ENCODE assay signal across 8 cellular contexts in the genomic region with DNA sequence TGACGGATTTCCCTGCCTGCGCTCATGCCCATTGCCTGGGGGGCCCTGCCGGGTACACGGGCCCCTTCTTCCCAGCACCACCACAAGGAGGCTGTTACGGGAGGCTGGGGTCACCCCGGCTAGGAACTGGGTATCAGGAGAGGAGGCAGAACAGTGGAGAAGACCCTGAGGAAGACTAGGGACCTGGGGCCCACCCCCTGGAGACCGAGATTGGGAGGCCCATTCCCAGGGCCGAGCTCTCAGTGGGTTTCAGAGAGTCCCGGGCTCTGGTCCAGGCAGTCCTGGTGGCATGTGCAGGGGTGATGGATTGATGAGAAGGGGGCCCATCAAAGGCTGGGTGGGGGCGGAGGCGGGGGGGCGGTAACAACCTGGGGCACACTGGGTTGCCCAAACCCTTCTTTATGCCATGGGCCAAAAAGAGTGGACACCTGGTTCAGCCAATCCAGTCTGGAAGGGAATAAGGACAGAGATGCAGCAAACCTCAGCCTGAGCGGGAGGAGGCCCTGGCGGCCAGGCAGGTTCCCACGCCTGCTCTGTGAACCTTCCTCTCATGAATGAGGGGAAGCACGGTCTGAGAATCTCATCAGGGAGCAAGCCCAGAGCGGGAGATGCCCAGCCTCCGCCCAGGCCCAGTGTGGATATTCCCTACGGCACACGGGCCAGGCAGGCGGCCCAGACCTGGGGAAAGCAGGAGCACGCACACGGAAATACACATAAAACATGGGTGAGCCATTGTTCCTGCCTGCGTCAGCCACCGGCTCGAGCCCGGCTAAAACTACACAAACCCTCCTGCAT. TPM values are rescaled to one million over a fixed set of nuclear protein-coding genes. Genes with fewer than 3 reads are reported as not detected.
A peak's percentile ranks its signal among the peaks of the same experiment; 100 is the strongest.
DNase-seq lines count a peak whose midpoint lies in the region; ATAC-seq and TF ChIP-seq lines count a peak whose summit lies in the region.

No MANE protein-coding gene starts in this region.

- H3K4me3 ChIP-seq in HAP-1 (peak overlapping the region; percentile 48), iPS DF 6.9 (ENCODE audit: low read length) (peak overlapping the region; percentile 70), skeletal muscle tissue (ENCODE audit: low read length in 3 of 3) (peak overlapping the region in 2 of 3 donors; percentile 68 to 75)

- no peaks in the 10 kb centered on the region for H3K36me3 ChIP-seq in HAP-1 (replicated peaks)
- no peaks in the 10 kb centered on the region for H3K36me3 ChIP-seq in iPS DF 6.9 (ENCODE audit: control insufficient read depth, insufficient read depth, low read length)
- no peaks in the 10 kb centered on the region for H3K36me3 ChIP-seq in skeletal muscle tissue (ENCODE audit: control insufficient read depth in 3 of 3, insufficient read depth in 3 of 3, low read length in 3 of 3)

- no peak overlapping the region for H3K27ac ChIP-seq in iPS DF 6.9 (ENCODE audit: low read length)
- peak overlapping the region; percentile 78 for H3K27ac ChIP-seq in skeletal muscle tissue (ENCODE audit: low read depth, low read length)

- H3K9me3 ChIP-seq in HAP-1 (no peaks in the 10 kb centered on the region), iPS DF 6.9 (ENCODE audit: control insufficient read depth, insufficient read depth, low read length) (no peaks in the 10 kb centered on the region), skeletal muscle tissue (ENCODE audit: control insufficient read depth in 3 of 3, low read length in 3 of 3) (no peaks in the 10 kb centered on the region)

- POLR2A ChIA-PET in activated CD8-positive, alpha-beta T cell treated with anti-CD3 and anti-CD28 coated beads for 36 hours (lab: Charles Lee): no interaction called here

- peaks cover 27% of the 10 kb centered on the region for H3K27me3 Mint-ChIP-seq in activated CD8-positive, alpha-beta T cell treated with anti-CD3 and anti-CD28 coated beads for 36 hours

- no peaks in the 10 kb centered on the region for H3K27me3 ChIP-seq in HAP-1 (ENCODE audit: low read depth)
- H3K27me3 ChIP-seq in iPS DF 6.9 (ENCODE audit: control insufficient read depth, insufficient read depth, low read length): peaks cover 2% of the 10 kb centered on the region; the same call in 1 of the 2 replicates
- no peaks in the 10 kb centered on the region for H3K27me3 ChIP-seq in skeletal muscle tissue (ENCODE audit: control insufficient read depth in 3 of 3, insufficient read depth in 3 of 3, low read length in 3 of 3)

- DNase-seq in HAP-1 (ENCODE audit: low spot score in 2 of 2) (no peak), iPS DF 6.9 (ENCODE audit: low read depth, low spot score) (no peak), hypothalamus (lab: John Stamatoyannopoulos, UW) (no peak), GM03348 (ENCODE audit: low spot score) (no peak), NCI-H226 (no peak)
- no peak for DNase-seq in activated CD8-positive, alpha-beta T cell treated with anti-CD3 and anti-CD28 coated beads for 36 hours

- WGBS in iPS DF 6.9 (ENCODE audit: insufficient coverage, insufficient read length): no CpG with 5 or more reads among the region's 27 CpGs

- no peak for ATAC-seq in activated CD8-positive, alpha-beta T cell treated with anti-CD3 and anti-CD28 coated beads for 36 hours
- no peak for ATAC-seq in HG03159 (IDR thresholded peaks at IDR 0.05; ENCODE audit: unreplicated experiment)

- H3K9me3 Mint-ChIP-seq in activated CD8-positive, alpha-beta T cell treated with anti-CD3 and anti-CD28 coated beads for 36 hours: no peaks in the 10 kb centered on the region

- peak overlapping the region; percentile 60 for H3K4me3 Mint-ChIP-seq in activated CD8-positive, alpha-beta T cell treated with anti-CD3 and anti-CD28 coated beads for 36 hours

- in situ Hi-C loops in HAP-1 (cut with MboI; ENCODE audit: low sequenced_read_pairs): no loop called here

- no peak overlapping the region for H3K27ac Mint-ChIP-seq in activated CD8-positive, alpha-beta T cell treated with anti-CD3 and anti-CD28 coated beads for 36 hours

- H3K4me1 Mint-ChIP-seq in activated CD8-positive, alpha-beta T cell treated with anti-CD3 and anti-CD28 coated beads for 36 hours (ENCODE audit: low read depth): peaks cover 10% of the 10 kb centered on the region

- H3K9ac ChIP-seq in skeletal muscle tissue (ENCODE audit: low read depth in 1 of 3, low read length in 3 of 3): peak overlapping the region; percentile 72 to 86 (median 77)

- peaks cover 15% of the 10 kb centered on the region for H3K4me1 ChIP-seq in HAP-1
- H3K4me1 ChIP-seq in iPS DF 6.9 (ENCODE audit: control insufficient read depth, insufficient read depth, low read length): peaks cover 4% of the 10 kb centered on the region
- H3K4me1 ChIP-seq in skeletal muscle tissue (ENCODE audit: control insufficient read depth in 3 of 3, insufficient read depth in 3 of 3, low read length in 3 of 3): peaks cover 35 to 38% (median 37%) of the 10 kb centered on the region in 3 donors

- no peaks in the 10 kb centered on the region for H3K36me3 Mint-ChIP-seq in activated CD8-positive, alpha-beta T cell treated with anti-CD3 and anti-CD28 coated beads for 36 hours (ENCODE audit: low read depth)

- intact Hi-C loops in activated CD8-positive, alpha-beta T cell treated with anti-CD3 and anti-CD28 coated beads for 36 hours (cut with micrococcal nuclease): no loop called here

- CTCF ChIA-PET in activated CD8-positive, alpha-beta T cell treated with anti-CD3 and anti-CD28 coated beads for 36 hours (lab: Charles Lee): interaction anchor here (1.0 to 8.8 kb wide), 5 partner anchors 11 to 166 kb away, joined by 3 to 65 read pairs (median 4); no protein-coding TSS in a partner anchor

- no peak for TF ChIP-seq CTCF in activated CD8-positive, alpha-beta T cell treated with anti-CD3 and anti-CD28 coated beads for 36 hours (IDR thresholded peaks at IDR 0.05)

RNA-seq across cellular contexts. Expression of gene P4HA2, which starts 0.8 kb away (rescaled TPM):
- 10 to 100 TPM; 17.3 to 18.6 TPM for total RNA-seq in activated CD8-positive, alpha-beta T cell treated with anti-CD3 and anti-CD28 coated beads for 36 hours
- 50.6 TPM for total RNA-seq in skeletal muscle tissue

RNA-seq across cellular contexts. Expression of gene PDLIM4, which starts 29.1 kb away (rescaled TPM):
- total RNA-seq in activated CD8-positive, alpha-beta T cell treated with anti-CD3 and anti-CD28 coated beads for 36 hours: not detected
- 19.8 TPM for total RNA-seq in skeletal muscle tissue

Comparison
In these comparisons a context has a peak if more than half of its experiments do, and no peak if none do; other contexts are left out.
1. RNA of gene PDLIM4, which starts 29.1 kb away (total RNA-seq): 19.8 TPM in skeletal muscle tissue (single experiment); not detected in activated CD8-positive, alpha-beta T cell treated with anti-CD3 and anti-CD28 coated beads for 36 hours; every median in the first group is over 10 times any median in the second.
2. Peak in every context shown above with its lines, with median percentiles within 50 percentile points of each other: H3K4me3 ChIP-seq.